ENCODE assay signal across 1 cellular context in the genomic region with DNA sequence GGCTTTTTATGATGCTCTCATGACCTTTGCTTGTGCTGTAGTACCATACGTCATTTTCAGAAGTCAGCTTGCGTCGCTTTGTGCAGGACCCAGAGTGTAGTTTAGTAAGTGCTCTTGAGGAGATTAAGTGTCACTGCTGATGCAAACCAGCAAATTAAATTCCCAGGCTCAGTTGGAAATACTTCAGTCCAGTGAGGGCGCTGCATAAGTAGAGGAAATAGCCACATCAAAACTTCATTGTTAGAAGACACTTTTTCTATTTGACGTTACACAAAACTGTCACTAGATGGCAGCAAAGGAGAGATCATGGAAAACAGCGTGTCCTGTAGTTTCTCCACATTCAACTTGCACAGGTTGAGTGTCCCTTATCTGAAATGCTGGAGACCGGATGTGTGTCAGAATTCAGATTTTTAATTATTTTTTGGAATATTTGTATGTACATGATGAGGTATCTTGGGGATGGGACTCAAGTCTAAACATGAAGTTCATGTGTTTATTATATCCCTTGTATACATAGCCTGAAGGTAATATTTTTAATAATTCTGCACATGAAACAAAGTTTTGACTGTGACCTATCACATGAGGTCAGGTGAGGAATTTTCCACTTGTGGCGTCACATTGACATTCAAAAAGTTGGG.
TF ChIP-seq lines count a peak whose summit lies in the region.

No MANE protein-coding gene starts in this region.

TF ChIP-seq in HEK293, 187 proteins besides CTCF, POLR2A, EP300 and RAD21 (continued from another document and continues in another):
- TF ChIP-seq, protein P1, sequence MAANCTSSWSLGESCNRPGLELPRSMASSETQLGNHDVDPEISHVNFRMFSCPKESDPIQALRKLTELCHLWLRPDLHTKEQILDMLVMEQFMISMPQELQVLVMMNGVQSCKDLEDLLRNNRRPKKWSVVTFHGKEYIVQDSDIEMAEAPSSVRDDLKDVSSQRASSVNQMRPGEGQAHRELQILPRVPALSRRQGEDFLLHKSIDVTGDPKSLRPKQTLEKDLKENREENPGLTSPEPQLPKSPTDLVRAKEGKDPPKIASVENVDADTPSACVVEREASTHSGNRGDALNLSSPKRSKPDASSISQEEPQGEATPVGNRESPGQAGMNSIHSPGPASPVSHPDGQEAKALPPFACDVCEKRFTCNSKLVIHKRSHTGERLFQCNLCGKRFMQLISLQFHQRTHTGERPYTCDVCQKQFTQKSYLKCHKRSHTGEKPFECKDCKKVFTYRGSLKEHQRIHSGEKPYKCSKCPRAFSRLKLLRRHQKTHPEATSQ (tag by site-specific recombination; IDR thresholded peaks at IDR 0.05), result no peak
- TF ChIP-seq ZNF416 (tag by site-specific recombination; IDR thresholded peaks at IDR 0.05), result no peak
- TF ChIP-seq ZNF266 (tag by site-specific recombination; IDR thresholded peaks at IDR 0.05; ENCODE audit: low read depth), result no peak
- TF ChIP-seq ZIC2 (tag by site-specific recombination; IDR thresholded peaks at IDR 0.05), result no peak
- no peak for TF ChIP-seq ZNF302 (tag by site-specific recombination; IDR thresholded peaks at IDR 0.05; ENCODE audit: low read depth)
- no peak for TF ChIP-seq ZNF239 (tag by site-specific recombination; IDR thresholded peaks at IDR 0.05)
- TF ChIP-seq, protein P2, sequence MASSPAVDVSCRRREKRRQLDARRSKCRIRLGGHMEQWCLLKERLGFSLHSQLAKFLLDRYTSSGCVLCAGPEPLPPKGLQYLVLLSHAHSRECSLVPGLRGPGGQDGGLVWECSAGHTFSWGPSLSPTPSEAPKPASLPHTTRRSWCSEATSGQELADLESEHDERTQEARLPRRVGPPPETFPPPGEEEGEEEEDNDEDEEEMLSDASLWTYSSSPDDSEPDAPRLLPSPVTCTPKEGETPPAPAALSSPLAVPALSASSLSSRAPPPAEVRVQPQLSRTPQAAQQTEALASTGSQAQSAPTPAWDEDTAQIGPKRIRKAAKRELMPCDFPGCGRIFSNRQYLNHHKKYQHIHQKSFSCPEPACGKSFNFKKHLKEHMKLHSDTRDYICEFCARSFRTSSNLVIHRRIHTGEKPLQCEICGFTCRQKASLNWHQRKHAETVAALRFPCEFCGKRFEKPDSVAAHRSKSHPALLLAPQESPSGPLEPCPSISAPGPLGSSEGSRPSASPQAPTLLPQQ (tag by site-specific recombination; IDR thresholded peaks at IDR 0.05), result no peak
- TF ChIP-seq TCF7L2 (IDR thresholded peaks at IDR 0.05; ENCODE audit: borderline replicate concordance, low read depth, low read length), result no peak
- no peak for TF ChIP-seq ZNF366 (tag by site-specific recombination; conservative IDR thresholded peaks at IDR 0.05)
- TF ChIP-seq ZBTB17 (tag by site-specific recombination; IDR thresholded peaks at IDR 0.05), result peak; percentile 61; the same call in 1 of the 2 replicates
- no peak for TF ChIP-seq ZNF514 (tag by site-specific recombination; IDR thresholded peaks at IDR 0.05)
- TF ChIP-seq, protein P3, sequence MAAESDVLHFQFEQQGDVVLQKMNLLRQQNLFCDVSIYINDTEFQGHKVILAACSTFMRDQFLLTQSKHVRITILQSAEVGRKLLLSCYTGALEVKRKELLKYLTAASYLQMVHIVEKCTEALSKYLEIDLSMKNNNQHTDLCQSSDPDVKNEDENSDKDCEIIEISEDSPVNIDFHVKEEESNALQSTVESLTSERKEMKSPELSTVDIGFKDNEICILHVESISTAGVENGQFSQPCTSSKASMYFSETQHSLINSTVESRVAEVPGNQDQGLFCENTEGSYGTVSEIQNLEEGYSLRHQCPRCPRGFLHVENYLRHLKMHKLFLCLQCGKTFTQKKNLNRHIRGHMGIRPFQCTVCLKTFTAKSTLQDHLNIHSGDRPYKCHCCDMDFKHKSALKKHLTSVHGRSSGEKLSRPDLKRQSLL (tag by site-specific recombination; IDR thresholded peaks at IDR 0.05), result no peak
- TF ChIP-seq, protein P4, sequence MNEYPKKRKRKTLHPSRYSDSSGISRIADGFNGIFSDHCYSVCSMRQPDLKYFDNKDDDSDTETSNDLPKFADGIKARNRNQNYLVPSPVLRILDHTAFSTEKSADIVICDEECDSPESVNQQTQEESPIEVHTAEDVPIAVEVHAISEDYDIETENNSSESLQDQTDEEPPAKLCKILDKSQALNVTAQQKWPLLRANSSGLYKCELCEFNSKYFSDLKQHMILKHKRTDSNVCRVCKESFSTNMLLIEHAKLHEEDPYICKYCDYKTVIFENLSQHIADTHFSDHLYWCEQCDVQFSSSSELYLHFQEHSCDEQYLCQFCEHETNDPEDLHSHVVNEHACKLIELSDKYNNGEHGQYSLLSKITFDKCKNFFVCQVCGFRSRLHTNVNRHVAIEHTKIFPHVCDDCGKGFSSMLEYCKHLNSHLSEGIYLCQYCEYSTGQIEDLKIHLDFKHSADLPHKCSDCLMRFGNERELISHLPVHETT (tag by site-specific recombination; IDR thresholded peaks at IDR 0.05), result no peak
- no peak for TF ChIP-seq SCRT2 (tag by site-specific recombination; IDR thresholded peaks at IDR 0.05)
- TF ChIP-seq ZNF626 (tag by site-specific recombination; IDR thresholded peaks at IDR 0.05), result no peak
- no peak for TF ChIP-seq ZNF23 (tag by site-specific recombination; IDR thresholded peaks at IDR 0.05; ENCODE audit: borderline replicate concordance)
- TF ChIP-seq, protein P5, sequence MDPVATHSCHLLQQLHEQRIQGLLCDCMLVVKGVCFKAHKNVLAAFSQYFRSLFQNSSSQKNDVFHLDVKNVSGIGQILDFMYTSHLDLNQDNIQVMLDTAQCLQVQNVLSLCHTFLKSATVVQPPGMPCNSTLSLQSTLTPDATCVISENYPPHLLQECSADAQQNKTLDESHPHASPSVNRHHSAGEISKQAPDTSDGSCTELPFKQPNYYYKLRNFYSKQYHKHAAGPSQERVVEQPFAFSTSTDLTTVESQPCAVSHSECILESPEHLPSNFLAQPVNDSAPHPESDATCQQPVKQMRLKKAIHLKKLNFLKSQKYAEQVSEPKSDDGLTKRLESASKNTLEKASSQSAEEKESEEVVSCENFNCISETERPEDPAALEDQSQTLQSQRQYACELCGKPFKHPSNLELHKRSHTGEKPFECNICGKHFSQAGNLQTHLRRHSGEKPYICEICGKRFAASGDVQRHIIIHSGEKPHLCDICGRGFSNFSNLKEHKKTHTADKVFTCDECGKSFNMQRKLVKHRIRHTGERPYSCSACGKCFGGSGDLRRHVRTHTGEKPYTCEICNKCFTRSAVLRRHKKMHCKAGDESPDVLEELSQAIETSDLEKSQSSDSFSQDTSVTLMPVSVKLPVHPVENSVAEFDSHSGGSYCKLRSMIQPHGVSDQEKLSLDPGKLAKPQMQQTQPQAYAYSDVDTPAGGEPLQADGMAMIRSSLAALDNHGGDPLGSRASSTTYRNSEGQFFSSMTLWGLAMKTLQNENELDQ (tag by site-specific recombination; IDR thresholded peaks at IDR 0.05; ENCODE audit: low read depth), result no peak
- TF ChIP-seq, protein P6, sequence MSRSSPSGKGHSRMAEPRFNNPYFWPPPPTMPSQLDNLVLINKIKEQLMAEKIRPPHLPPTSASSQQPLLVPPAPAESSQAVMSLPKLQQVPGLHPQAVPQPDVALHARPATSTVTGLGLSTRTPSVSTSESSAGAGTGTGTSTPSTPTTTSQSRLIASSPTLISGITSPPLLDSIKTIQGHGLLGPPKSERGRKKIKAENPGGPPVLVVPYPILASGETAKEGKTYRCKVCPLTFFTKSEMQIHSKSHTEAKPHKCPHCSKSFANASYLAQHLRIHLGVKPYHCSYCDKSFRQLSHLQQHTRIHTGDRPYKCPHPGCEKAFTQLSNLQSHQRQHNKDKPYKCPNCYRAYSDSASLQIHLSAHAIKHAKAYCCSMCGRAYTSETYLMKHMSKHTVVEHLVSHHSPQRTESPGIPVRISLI (tag by site-specific recombination; IDR thresholded peaks at IDR 0.05), result peak; percentile 55; the same call in 1 of the 2 replicates
- TF ChIP-seq ZNF791 (tag by site-specific recombination; IDR thresholded peaks at IDR 0.05), result no peak
- no peak for TF ChIP-seq GFI1B (tag by site-specific recombination; IDR thresholded peaks at IDR 0.05)
- TF ChIP-seq ZFP37 (tag by site-specific recombination; IDR thresholded peaks at IDR 0.05), result no peak
- no peak for TF ChIP-seq ZNF140 (tag by site-specific recombination; IDR thresholded peaks at IDR 0.05)
- no peak for TF ChIP-seq ZNF561 (tag by site-specific recombination; IDR thresholded peaks at IDR 0.05; ENCODE audit: borderline replicate concordance)
- no peak for TF ChIP-seq ZNF621 (tag by site-specific recombination; IDR thresholded peaks at IDR 0.05)
- no peak for TF ChIP-seq ZNF426 (tag by site-specific recombination; IDR thresholded peaks at IDR 0.05)
- TF ChIP-seq, protein P7, sequence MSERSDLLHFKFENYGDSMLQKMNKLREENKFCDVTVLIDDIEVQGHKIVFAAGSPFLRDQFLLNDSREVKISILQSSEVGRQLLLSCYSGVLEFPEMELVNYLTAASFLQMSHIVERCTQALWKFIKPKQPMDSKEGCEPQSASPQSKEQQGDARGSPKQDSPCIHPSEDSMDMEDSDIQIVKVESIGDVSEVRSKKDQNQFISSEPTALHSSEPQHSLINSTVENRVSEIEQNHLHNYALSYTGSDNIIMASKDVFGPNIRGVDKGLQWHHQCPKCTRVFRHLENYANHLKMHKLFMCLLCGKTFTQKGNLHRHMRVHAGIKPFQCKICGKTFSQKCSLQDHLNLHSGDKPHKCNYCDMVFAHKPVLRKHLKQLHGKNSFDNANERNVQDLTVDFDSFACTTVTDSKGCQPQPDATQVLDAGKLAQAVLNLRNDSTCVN (tag by site-specific recombination; optimal IDR thresholded peaks at IDR 0.05), result no peak
- no peak for TF ChIP-seq ZNF24 (tag by site-specific recombination; IDR thresholded peaks at IDR 0.05)
- TF ChIP-seq, protein P8, sequence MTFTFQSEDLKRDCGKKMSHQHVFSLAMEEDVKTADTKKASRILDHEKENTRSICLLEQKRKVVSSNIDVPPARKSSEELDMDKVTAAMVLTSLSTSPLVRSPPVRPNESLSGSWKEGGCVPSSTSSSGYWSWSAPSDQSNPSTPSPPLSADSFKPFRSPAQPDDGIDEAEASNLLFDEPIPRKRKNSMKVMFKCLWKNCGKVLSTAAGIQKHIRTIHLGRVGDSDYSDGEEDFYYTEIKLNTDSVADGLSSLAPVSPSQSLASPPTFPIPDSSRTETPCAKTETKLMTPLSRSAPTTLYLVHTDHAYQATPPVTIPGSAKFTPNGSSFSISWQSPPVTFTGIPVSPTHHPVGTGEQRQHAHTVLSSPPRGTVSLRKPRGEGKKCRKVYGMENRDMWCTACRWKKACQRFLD (tag by site-specific recombination; IDR thresholded peaks at IDR 0.05), result no peak
- TF ChIP-seq, protein P9, sequence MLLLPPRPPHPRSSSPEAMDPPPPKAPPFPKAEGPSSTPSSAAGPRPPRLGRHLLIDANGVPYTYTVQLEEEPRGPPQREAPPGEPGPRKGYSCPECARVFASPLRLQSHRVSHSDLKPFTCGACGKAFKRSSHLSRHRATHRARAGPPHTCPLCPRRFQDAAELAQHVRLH (tag by site-specific recombination; IDR thresholded peaks at IDR 0.05), result no peak
- no peak for TF ChIP-seq EGR2 (tag by site-specific recombination; IDR thresholded peaks at IDR 0.05; ENCODE audit: low read depth)
- TF ChIP-seq WT1 (tag by site-specific recombination; IDR thresholded peaks at IDR 0.05), result no peak
- TF ChIP-seq ZNF10 (tag by site-specific recombination; IDR thresholded peaks at IDR 0.05), result 0 out of 2 replicates have a peak, but pooled peaks have one; percentile 20
- no peak for TF ChIP-seq ZNF792 (tag by site-specific recombination; IDR thresholded peaks at IDR 0.05)
- TF ChIP-seq ZNF624 (tag by site-specific recombination; IDR thresholded peaks at IDR 0.05), result no peak
- TF ChIP-seq ZBTB8A (tag by site-specific recombination; IDR thresholded peaks at IDR 0.05), result no peak
- TF ChIP-seq ZNF555 (tag by site-specific recombination; conservative IDR thresholded peaks at IDR 0.05), result no peak
- TF ChIP-seq, protein P10, sequence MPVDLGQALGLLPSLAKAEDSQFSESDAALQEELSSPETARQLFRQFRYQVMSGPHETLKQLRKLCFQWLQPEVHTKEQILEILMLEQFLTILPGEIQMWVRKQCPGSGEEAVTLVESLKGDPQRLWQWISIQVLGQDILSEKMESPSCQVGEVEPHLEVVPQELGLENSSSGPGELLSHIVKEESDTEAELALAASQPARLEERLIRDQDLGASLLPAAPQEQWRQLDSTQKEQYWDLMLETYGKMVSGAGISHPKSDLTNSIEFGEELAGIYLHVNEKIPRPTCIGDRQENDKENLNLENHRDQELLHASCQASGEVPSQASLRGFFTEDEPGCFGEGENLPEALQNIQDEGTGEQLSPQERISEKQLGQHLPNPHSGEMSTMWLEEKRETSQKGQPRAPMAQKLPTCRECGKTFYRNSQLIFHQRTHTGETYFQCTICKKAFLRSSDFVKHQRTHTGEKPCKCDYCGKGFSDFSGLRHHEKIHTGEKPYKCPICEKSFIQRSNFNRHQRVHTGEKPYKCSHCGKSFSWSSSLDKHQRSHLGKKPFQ (tag by site-specific recombination; IDR thresholded peaks at IDR 0.05), result no peak
- TF ChIP-seq ZFP3 (tag by site-specific recombination; IDR thresholded peaks at IDR 0.05; ENCODE audit: low read depth), result no peak
- no peak for TF ChIP-seq MYNN (tag by site-specific recombination; IDR thresholded peaks at IDR 0.05; ENCODE audit: borderline replicate concordance)
- TF ChIP-seq ZNF510 (tag by site-specific recombination; IDR thresholded peaks at IDR 0.05; ENCODE audit: insufficient replicate concordance), result peak; percentile 59
- TF ChIP-seq ZNF610 (tag by site-specific recombination; IDR thresholded peaks at IDR 0.05; ENCODE audit: borderline replicate concordance), result no peak
- no peak for TF ChIP-seq ZNF558 (tag by site-specific recombination; IDR thresholded peaks at IDR 0.05)
- TF ChIP-seq ZNF223 (tag by site-specific recombination; IDR thresholded peaks at IDR 0.05), result no peak
- no peak for TF ChIP-seq ZNF214 (tag by site-specific recombination; IDR thresholded peaks at IDR 0.05; ENCODE audit: borderline replicate concordance)
- TF ChIP-seq ZNF157 (tag by site-specific recombination; IDR thresholded peaks at IDR 0.05), result no peak
- TF ChIP-seq, protein P11, sequence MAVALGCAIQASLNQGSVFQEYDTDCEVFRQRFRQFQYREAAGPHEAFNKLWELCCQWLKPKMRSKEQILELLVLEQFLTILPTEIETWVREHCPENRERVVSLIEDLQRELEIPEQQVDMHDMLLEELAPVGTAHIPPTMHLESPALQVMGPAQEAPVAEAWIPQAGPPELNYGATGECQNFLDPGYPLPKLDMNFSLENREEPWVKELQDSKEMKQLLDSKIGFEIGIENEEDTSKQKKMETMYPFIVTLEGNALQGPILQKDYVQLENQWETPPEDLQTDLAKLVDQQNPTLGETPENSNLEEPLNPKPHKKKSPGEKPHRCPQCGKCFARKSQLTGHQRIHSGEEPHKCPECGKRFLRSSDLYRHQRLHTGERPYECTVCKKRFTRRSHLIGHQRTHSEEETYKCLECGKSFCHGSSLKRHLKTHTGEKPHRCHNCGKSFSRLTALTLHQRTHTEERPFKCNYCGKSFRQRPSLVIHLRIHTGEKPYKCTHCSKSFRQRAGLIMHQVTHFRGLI (tag by site-specific recombination; IDR thresholded peaks at IDR 0.05), result no peak
- no peak for TF ChIP-seq ZNF394 (tag by site-specific recombination; IDR thresholded peaks at IDR 0.05; ENCODE audit: borderline replicate concordance)
- no peak for TF ChIP-seq KLF16 (tag by site-specific recombination; IDR thresholded peaks at IDR 0.05)
